In genomic region chr2:149166958-149167810, GRCh38 we compare ENCODE assay signal across 9 cellular contexts.
DNase-seq lines count a peak whose midpoint lies in the region; ATAC-seq and TF ChIP-seq lines count a peak whose summit lies in the region.
"Had no signal": no experiment of that assay in that cellular context is flagged by ENCODE, and none has a peak within 500 bp of the region (broad histone marks: within the 10 kb centered on the region; RNA-seq: fewer than 3 reads in every experiment).

No MANE protein-coding gene starts in this region.

- H3K9me3 Mint-ChIP-seq in neural progenitor cell, result no peaks in the 10 kb centered on the region

- H3K79me2 ChIP-seq in neural progenitor cell (ENCODE audit: low read depth), result no peaks in the 10 kb centered on the region

- no peak overlapping the region for H3K4me2 ChIP-seq in neural progenitor cell

- TF ChIP-seq POLR2A in GM18505 (IDR thresholded peaks at IDR 0.05; ENCODE audit: borderline replicate concordance, extremely low read depth, insufficient read depth, insufficient read length), result no peak

- H3K9ac ChIP-seq in neural progenitor cell, result no peak overlapping the region

- no peak overlapping the region for H3K27ac Mint-ChIP-seq in neural progenitor cell
- H3K27ac Mint-ChIP-seq: memory B cell had no signal

- no peak overlapping the region for H3K4me3 Mint-ChIP-seq in neural progenitor cell
- H3K4me3 Mint-ChIP-seq: memory B cell had no signal

- H3K27me3 Mint-ChIP-seq in neural progenitor cell (ENCODE audit: insufficient read depth, low read depth), result peaks cover 2% of the 10 kb centered on the region

- H3K9me3 ChIP-seq in neural progenitor cell (ENCODE audit: low read depth), result no peaks in the 10 kb centered on the region

- DNase-seq in neural progenitor cell (ENCODE audit: low spot score) (peak; percentile 23), HT-29 (ENCODE audit: low spot score) (no peak), foreskin melanocyte (no peak), foreskin fibroblast (no peak), RKO (ENCODE audit: low spot score) (no peak)

- H3K4me3 ChIP-seq in neural progenitor cell (no peak overlapping the region), foreskin fibroblast (ENCODE audit: low read depth in 1 of 2, low read length in 2 of 2) (no peak overlapping the region)

- no peaks in the 10 kb centered on the region for H3K36me3 Mint-ChIP-seq in neural progenitor cell

- no peaks in the 10 kb centered on the region for H3F3A ChIP-seq in neural progenitor cell (ENCODE audit: low read depth)

- ATAC-seq in GM18505 (IDR thresholded peaks at IDR 0.05; ENCODE audit: unreplicated experiment) (peak; percentile 77), HG02981 (IDR thresholded peaks at IDR 0.05; ENCODE audit: unreplicated experiment) (peak; percentile 72)

- H3K27me3 ChIP-seq in neural progenitor cell, result no peaks in the 10 kb centered on the region

- H2AFZ ChIP-seq in neural progenitor cell (replicated peaks), result no peak overlapping the region

- TF ChIP-seq CTCF in VCaP (conservative IDR thresholded peaks at IDR 0.05), result no peak
- TF ChIP-seq CTCF in neural progenitor cell (IDR thresholded peaks at IDR 0.05), result no peak
- no peak for TF ChIP-seq CTCF in foreskin fibroblast (IDR thresholded peaks at IDR 0.05; ENCODE audit: low read depth, low read length)

- no peaks in the 10 kb centered on the region for H3K36me3 ChIP-seq in neural progenitor cell

- no peaks in the 10 kb centered on the region for H4K20me1 ChIP-seq in neural progenitor cell (ENCODE audit: low read depth)

- H3K4me1 Mint-ChIP-seq in neural progenitor cell, result peaks cover 9% of the 10 kb centered on the region

- H3K27ac ChIP-seq in VCaP, result peak overlapping the region; percentile 66
- no peak overlapping the region for H3K27ac ChIP-seq in neural progenitor cell

- H3K4me1 ChIP-seq in neural progenitor cell, result no peaks in the 10 kb centered on the region
